ENCODE assay signal across 11 cellular contexts in the genomic region with DNA sequence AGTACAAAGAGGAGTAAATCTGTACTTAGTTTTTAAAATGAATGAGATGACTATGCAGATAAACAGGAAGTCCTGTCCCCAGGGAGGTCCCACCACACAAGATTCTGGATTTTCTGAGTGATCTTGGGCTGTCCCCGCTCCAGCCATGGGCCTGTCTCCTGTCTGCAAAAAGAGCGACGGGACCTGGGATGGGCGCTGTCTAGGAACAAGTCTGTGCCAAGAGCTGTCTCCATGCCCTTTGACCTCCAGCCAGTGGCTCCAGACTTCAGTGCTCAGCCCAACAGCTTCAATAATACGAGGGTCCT. TPM values are rescaled to one million over a fixed set of nuclear protein-coding genes. Genes with fewer than 3 reads are reported as not detected.
A peak's percentile ranks its signal among the peaks of the same experiment; 100 is the strongest.
DNase-seq lines count a peak whose midpoint lies in the region; ATAC-seq and TF ChIP-seq lines count a peak whose summit lies in the region.
"Had no signal": no experiment of that assay in that cellular context is flagged by ENCODE, and none has a peak within 500 bp of the region (broad histone marks: within the 10 kb centered on the region; RNA-seq: fewer than 3 reads in every experiment).

No MANE protein-coding gene starts in this region.

- no peak for ATAC-seq in GM18907 (IDR thresholded peaks at IDR 0.05; ENCODE audit: unreplicated experiment)

- H3K27me3 ChIP-seq in DOHH2 (ENCODE audit: control insufficient read depth, low read length) (no peaks in the 10 kb centered on the region), Peyer's patch (no peaks in the 10 kb centered on the region), duodenal mucosa (ENCODE audit: control insufficient read depth in 1 of 2, insufficient read depth in 2 of 2, low read length in 2 of 2) (no peaks in the 10 kb centered on the region), sigmoid colon (no peaks in the 10 kb centered on the region)
- H3K27me3 ChIP-seq: MG63 had no signal

- H3K4me3 ChIP-seq in DOHH2 (ENCODE audit: low read length) (no peak overlapping the region), Peyer's patch (no peak overlapping the region), duodenal mucosa (ENCODE audit: low read depth in 1 of 2, low read length in 2 of 2) (no peak overlapping the region), sigmoid colon (no peak overlapping the region)
- H3K4me3 ChIP-seq: MG63 had no signal

- H3K79me2 ChIP-seq in DOHH2 (ENCODE audit: control insufficient read depth, low read length), result peaks cover 97% of the 10 kb centered on the region

- TF ChIP-seq CTCF in DOHH2 (IDR thresholded peaks at IDR 0.05; ENCODE audit: low read depth, low read length, poor library complexity, severe bottlenecking) (no peak), Peyer's patch (IDR thresholded peaks at IDR 0.05) (no peak), sigmoid colon (IDR thresholded peaks at IDR 0.05) (no peak)

- H3K27ac ChIP-seq in DOHH2 (ENCODE audit: low read depth, low read length) (0 out of 2 replicates have a peak overlapping the region, but pooled peaks have one; percentile 7), Peyer's patch (peak overlapping the region; percentile 34 to 98 (median 72)), duodenal mucosa (ENCODE audit: low read depth, low read length) (peak overlapping the region; percentile 44), sigmoid colon (peak overlapping the region; percentile 96 to 99 (median 98))

- no peaks in the 10 kb centered on the region for H3K9me3 ChIP-seq in DOHH2 (ENCODE audit: control insufficient read depth, insufficient read depth, low read length)
- no peaks in the 10 kb centered on the region for H3K9me3 ChIP-seq in Peyer's patch
- no peaks in the 10 kb centered on the region for H3K9me3 ChIP-seq in duodenal mucosa (ENCODE audit: control insufficient read depth in 1 of 2, low read length in 2 of 2)
- no peaks in the 10 kb centered on the region for H3K9me3 ChIP-seq in sigmoid colon
- H3K9me3 ChIP-seq: MG63 had no signal

- peak overlapping the region; percentile 96 for H3K4me2 ChIP-seq in DOHH2 (ENCODE audit: low read length)

- peaks cover 6% of the 10 kb centered on the region for H3F3A ChIP-seq in DOHH2 (ENCODE audit: control insufficient read depth, insufficient read depth)

- TF ChIP-seq EP300 in sigmoid colon (IDR thresholded peaks at IDR 0.05), result no peak

- no peak for TF ChIP-seq POLR2A in Peyer's patch (IDR thresholded peaks at IDR 0.05)
- no peak for TF ChIP-seq POLR2A in sigmoid colon (IDR thresholded peaks at IDR 0.05)

- 47 to 65% methylated on average over 5 of the region's 5 CpGs for WGBS in sigmoid colon, 2 donors

- no peaks in the 10 kb centered on the region for H3K9me2 ChIP-seq in DOHH2 (replicated peaks; ENCODE audit: control insufficient read depth, low read length)

- intact Hi-C loops in sigmoid colon (cut with DNase I), result no loop called here

- H4K20me1 ChIP-seq in DOHH2 (ENCODE audit: control insufficient read depth, insufficient read depth, low read depth, low read length), result peaks cover 33% of the 10 kb centered on the region

- DNase-seq in Peyer's patch (peak in 1 of 3 donors; percentile 62), sigmoid colon (no peak), Kasumi-1 (lab: John Stamatoyannopoulos, UW) (no peak), MV-4-11 (lab: John Stamatoyannopoulos, UW) (no peak)
- no peak for DNase-seq in stimulated activated CD4-positive, alpha-beta T cell treated with anti-CD3 and anti-CD28 coated beads, Interleukin-2, amount 100 ng/mL, for 48 hours
- DNase-seq: activated CD4-positive, alpha-beta T cell treated with anti-CD3 and anti-CD28 coated beads, Interleukin-2, amount 50 U/mL, for 48 hours; dermis blood vessel endothelial cell; MG63 had no signal

- H3K9ac ChIP-seq in duodenal mucosa (ENCODE audit: low read depth in 1 of 2, low read length in 2 of 2), result no peak overlapping the region

- H3K4me1 ChIP-seq in DOHH2 (ENCODE audit: control insufficient read depth, low read length), result peaks cover 84% of the 10 kb centered on the region
- H3K4me1 ChIP-seq in Peyer's patch, result peaks cover 0 to 80% (median 22%) of the 10 kb centered on the region in 4 donors
- H3K4me1 ChIP-seq in duodenal mucosa (ENCODE audit: control insufficient read depth in 1 of 2, insufficient read depth in 2 of 2, low read length in 2 of 2), result peaks cover 44 to 57% of the 10 kb centered on the region in 2 donors
- H3K4me1 ChIP-seq in sigmoid colon, result peaks cover 0 to 91% (median 84%) of the 10 kb centered on the region in 4 donors

- peaks cover 65% of the 10 kb centered on the region for H3K36me3 ChIP-seq in DOHH2 (ENCODE audit: control insufficient read depth, low read length)
- H3K36me3 ChIP-seq in Peyer's patch, result peaks cover 0 to 6% (median 0%) of the 10 kb centered on the region in 3 donors
- H3K36me3 ChIP-seq in duodenal mucosa (ENCODE audit: control insufficient read depth in 1 of 2, insufficient read depth in 2 of 2, low read length in 2 of 2), result peaks cover 6 to 33% of the 10 kb centered on the region in 2 donors
- peaks cover 0 to 11% (median 3%) of the 10 kb centered on the region in 4 donors for H3K36me3 ChIP-seq in sigmoid colon

RNA-seq across cellular contexts. Expression of a gene that starts 6.0 kb away (rescaled TPM):
- total RNA-seq in Peyer's patch, result 100 to 1,000 TPM in 3 of 4 donors, 10 to 100 TPM in 1; 39.1 to 254 (median 114) TPM
- total RNA-seq in sigmoid colon, result 100 to 1,000 TPM in 1 of 4 donors, 10 to 100 TPM in 3; 60.6 to 116 (median 73.3) TPM
- 10 to 100 TPM; 33.6 to 82.8 (median 35.1) TPM for polyA plus RNA-seq in sigmoid colon

RNA-seq across cellular contexts. Expression of a gene that starts 38.5 kb away (rescaled TPM):
- 10 to 100 TPM; 39.1 to 56.1 (median 51.4) TPM for total RNA-seq in Peyer's patch
- 10 to 100 TPM; 42.6 to 96.4 (median 68.1) TPM for total RNA-seq in sigmoid colon
- 10 to 100 TPM in 1 of 3 donors, 1 to 10 TPM in 2; 7.2 to 34.3 (median 8.1) TPM for polyA plus RNA-seq in sigmoid colon

Comparison
In these comparisons a context has a peak if more than half of its experiments do, and no peak if none do; other contexts are left out.
1. H3K27ac ChIP-seq: peak in every context shown above with its lines; median percentile 98 in sigmoid colon; 72 in Peyer's patch; 44 in duodenal mucosa; 7 in DOHH2.